ENCODE assay signal across 9 cellular contexts in genomic region chr15:45429974-45430792, GRCh38. TPM values are rescaled to one million over a fixed set of nuclear protein-coding genes. Genes with fewer than 3 reads are reported as not detected.
DNase-seq lines count a peak whose midpoint lies in the region; ATAC-seq and TF ChIP-seq lines count a peak whose summit lies in the region.
"Had no signal": no experiment of that assay in that cellular context is flagged by ENCODE, and none has a peak within 500 bp of the region (broad histone marks: within the 10 kb centered on the region; RNA-seq: fewer than 3 reads in every experiment).

No MANE protein-coding gene starts in this region.

- H3K27me3 ChIP-seq in HCT116 (ENCODE audit: insufficient read depth, low read length) (no peaks in the 10 kb centered on the region), esophagus muscularis mucosa (peaks cover 0 to 15% (median 0%) of the 10 kb centered on the region in 4 donors)

- no TSS peak for BruUV-seq in HCT116 (replicated peaks; lab: Mats Ljungman, UMichigan)

- CTCF ChIA-PET in HCT116 (lab: Charles Lee) = interaction anchor here (0.8 to 3.2 kb wide), 19 partner anchors 8 to 265 kb away, joined by 3 to 57 read pairs (median 4); a partner anchor contains a TSS

- 33% methylated on average over 36 of the region's 73 CpGs for WGBS in esophagus muscularis mucosa

- peak overlapping the region; percentile 78 for H3K4me2 ChIP-seq in HCT116 (ENCODE audit: low read length)

- intact Hi-C loops in HCT116 (cut with micrococcal nuclease) = loop anchor here (1.0 kb wide), 1 partner anchor 27 kb away; no protein-coding TSS in a partner anchor
- intact Hi-C loops in esophagus muscularis mucosa (cut with DNase I) = loop anchor here (2.0 kb wide), 1 partner anchor 27 kb away; no protein-coding TSS in a partner anchor

- peak overlapping the region; percentile 74 for H2AFZ ChIP-seq in HCT116 (ENCODE audit: low read depth, low read length, poor library complexity, severe bottlenecking)

- H3K27ac Mint-ChIP-seq in stimulated activated memory B cell treated with anti-CD40 and anti-IgM and Interleukin-4, amounts not matched to agents 10 μg/mL and 1 μg/mL and 100 μg/mL, for 72 hours = no peak overlapping the region

- H3K9me2 ChIP-seq in HCT116 (ENCODE audit: insufficient read depth) = no peaks in the 10 kb centered on the region

- H3K27ac ChIP-seq in HCT116 (ENCODE audit: low read depth, low read length) (no peak overlapping the region), esophagus muscularis mucosa (replicated peaks in 1 of 4) (no peak overlapping the region)

- no peak for TF ChIP-seq EP300 in esophagus muscularis mucosa (IDR thresholded peaks at IDR 0.05)

- RAD21 ChIA-PET in HCT116 (lab: Charles Lee; ENCODE audit: low non-redundant PET in 1 of 2, low total read pairs in 2 of 2, uncharacterized antibody in 2 of 2, unreplicated experiment in 2 of 2) = interaction anchor here in 1 of 2 experiments (0.9 kb wide), 1 partner anchor 28 kb away, joined by 3 read pairs; no protein-coding TSS in a partner anchor

- H3K36me3 ChIP-seq in HCT116 (ENCODE audit: control insufficient read depth in 1 of 2, insufficient read depth in 2 of 2, low read length in 2 of 2) (no peaks in the 10 kb centered on the region), esophagus muscularis mucosa (no peaks in the 10 kb centered on the region)

- no peaks in the 10 kb centered on the region for H3K27me3 Mint-ChIP-seq in stimulated activated memory B cell treated with anti-CD40 and anti-IgM and Interleukin-4, amounts not matched to agents 10 μg/mL and 1 μg/mL and 100 μg/mL, for 72 hours

- no peak overlapping the region for H3K9ac ChIP-seq in HCT116 (ENCODE audit: low read length)

- no peak for TF ChIP-seq POLR2A in HCT116 (IDR thresholded peaks at IDR 0.05; ENCODE audit: borderline replicate concordance, extremely low read depth, insufficient read depth, insufficient read length)
- TF ChIP-seq POLR2A in esophagus muscularis mucosa (IDR thresholded peaks at IDR 0.05; ENCODE audit: low read depth) = no peak

- peak overlapping the region; percentile 38 for H3K4me3 Mint-ChIP-seq in stimulated activated memory B cell treated with anti-CD40 and anti-IgM and Interleukin-4, amounts not matched to agents 10 μg/mL and 1 μg/mL and 100 μg/mL, for 72 hours

- TF ChIP-seq RAD21 in HCT116 (IDR thresholded peaks at IDR 0.05; ENCODE audit: low read depth) = peak; percentile 91

- H3K9me3 Mint-ChIP-seq in stimulated activated memory B cell treated with anti-CD40 and anti-IgM and Interleukin-4, amounts not matched to agents 10 μg/mL and 1 μg/mL and 100 μg/mL, for 72 hours = no peaks in the 10 kb centered on the region

- DNase-seq in EL = peak; percentile 53
- DNase-seq in HCT116 (ENCODE audit: low read depth, low spot score) = no peak
- peak; percentile 22 for DNase-seq in NCI-H526 treated with DMSO at 0.1 percent for 48 hours (lab: John Stamatoyannopoulos, UW)
- DNase-seq in activated T-cell treated with anti-CD3 and anti-CD28 coated beads for 4 hours = peak; percentile 83
- DNase-seq in esophagus muscularis mucosa (ENCODE audit: extremely low spot score) = peak; percentile 92
- DNase-seq in myocyte (ENCODE audit: low read depth) = peak; percentile 46

- peak; percentile 93 for ATAC-seq in HCT116
- peak; percentile 87 for ATAC-seq in stimulated activated memory B cell treated with anti-CD40 and anti-IgM and Interleukin-4, amounts not matched to agents 10 μg/mL and 1 μg/mL and 100 μg/mL, for 72 hours
- no peak for ATAC-seq in HG03565 (IDR thresholded peaks at IDR 0.05; ENCODE audit: unreplicated experiment)

- H3K9me3 ChIP-seq in HCT116 (ENCODE audit: control insufficient read depth in 1 of 2, insufficient read depth in 1 of 2, low read depth in 1 of 2, low read length in 2 of 2) (no peaks in the 10 kb centered on the region), esophagus muscularis mucosa (no peaks in the 10 kb centered on the region)

- no peaks in the 10 kb centered on the region for H4K20me1 ChIP-seq in HCT116 (ENCODE audit: insufficient read depth)

- H3K4me1 Mint-ChIP-seq in stimulated activated memory B cell treated with anti-CD40 and anti-IgM and Interleukin-4, amounts not matched to agents 10 μg/mL and 1 μg/mL and 100 μg/mL, for 72 hours = no peaks in the 10 kb centered on the region

- no peaks in the 10 kb centered on the region for H3K79me2 ChIP-seq in HCT116 (ENCODE audit: insufficient read depth, low read length)

- H3K4me3 ChIP-seq in HCT116 (replicated peaks in 1 of 2; ENCODE audit: low read depth in 1 of 2, low read length in 2 of 2) (peak overlapping the region; percentile 26 to 43), esophagus muscularis mucosa (peak overlapping the region; percentile 44 to 53 (median 47))

- POLR2A ChIA-PET in HCT116 (lab: Charles Lee) = no interaction called here

- no peaks in the 10 kb centered on the region for H3K36me3 Mint-ChIP-seq in stimulated activated memory B cell treated with anti-CD40 and anti-IgM and Interleukin-4, amounts not matched to agents 10 μg/mL and 1 μg/mL and 100 μg/mL, for 72 hours

- H3K4me1 ChIP-seq in HCT116 (ENCODE audit: control insufficient read depth in 1 of 2, insufficient read depth in 2 of 2, low read length in 2 of 2) (peaks cover 5 to 25% of the 10 kb centered on the region in 2 experiments; a peak in 3 of 4 replicates), esophagus muscularis mucosa (peaks cover 4 to 9% (median 7%) of the 10 kb centered on the region in 4 donors)

- TF ChIP-seq CTCF in HCT116 (IDR thresholded peaks at IDR 0.05 in 2 of 3, conservative IDR thresholded peaks at IDR 0.05 in 1 of 3; ENCODE audit: borderline replicate concordance in 1 of 3, insufficient read depth in 1 of 3, low read depth in 2 of 3, low read length in 2 of 3) (peak; percentile 99 to 100 (median 100)), esophagus muscularis mucosa (IDR thresholded peaks at IDR 0.05) (peak; percentile 77 to 96 (median 90))

TF ChIP-seq in HCT116, 20 proteins besides CTCF, POLR2A, EP300 and RAD21:
- TF ChIP-seq MAX (IDR thresholded peaks at IDR 0.05) (peak; percentile 40; the same call in 1 of the 2 replicates), FOSL1 (IDR thresholded peaks at IDR 0.05; ENCODE audit: low read depth) (no peak), SP1 (IDR thresholded peaks at IDR 0.05; ENCODE audit: low read depth) (no peak), SIN3A (IDR thresholded peaks at IDR 0.05; ENCODE audit: low read depth) (no peak), EZH2phosphoT487 (IDR thresholded peaks at IDR 0.05; ENCODE audit: borderline replicate concordance) (no peak), SRF (IDR thresholded peaks at IDR 0.05; ENCODE audit: low read depth) (no peak), POLR2AphosphoS5 (IDR thresholded peaks at IDR 0.05; ENCODE audit: low read depth, low read length) (no peak), CEBPB (IDR thresholded peaks at IDR 0.05; ENCODE audit: low read depth) (no peak)
- TF ChIP-seq, protein P1, sequence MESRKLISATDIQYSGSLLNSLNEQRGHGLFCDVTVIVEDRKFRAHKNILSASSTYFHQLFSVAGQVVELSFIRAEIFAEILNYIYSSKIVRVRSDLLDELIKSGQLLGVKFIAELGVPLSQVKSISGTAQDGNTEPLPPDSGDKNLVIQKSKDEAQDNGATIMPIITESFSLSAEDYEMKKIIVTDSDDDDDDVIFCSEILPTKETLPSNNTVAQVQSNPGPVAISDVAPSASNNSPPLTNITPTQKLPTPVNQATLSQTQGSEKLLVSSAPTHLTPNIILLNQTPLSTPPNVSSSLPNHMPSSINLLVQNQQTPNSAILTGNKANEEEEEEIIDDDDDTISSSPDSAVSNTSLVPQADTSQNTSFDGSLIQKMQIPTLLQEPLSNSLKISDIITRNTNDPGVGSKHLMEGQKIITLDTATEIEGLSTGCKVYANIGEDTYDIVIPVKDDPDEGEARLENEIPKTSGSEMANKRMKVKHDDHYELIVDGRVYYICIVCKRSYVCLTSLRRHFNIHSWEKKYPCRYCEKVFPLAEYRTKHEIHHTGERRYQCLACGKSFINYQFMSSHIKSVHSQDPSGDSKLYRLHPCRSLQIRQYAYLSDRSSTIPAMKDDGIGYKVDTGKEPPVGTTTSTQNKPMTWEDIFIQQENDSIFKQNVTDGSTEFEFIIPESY (IDR thresholded peaks at IDR 0.05; ENCODE audit: extremely low read depth, insufficient replicate concordance, low read length) = no peak

RNA-seq across cellular contexts. Expression of gene GATM, which starts 51.8 kb away (rescaled TPM):
- 3.1 TPM for total RNA-seq in HCT116 (2021; ENCODE audit: unreplicated experiment)
- polyA plus RNA-seq in HCT116 (2012) = 1.3 and 2.4 TPM in 2 replicates
- total RNA-seq in esophagus muscularis mucosa = 10 to 100 TPM; 21.7 to 34.2 (median 24.4) TPM
- total RNA-seq in myocyte = 36.4 and 47.1 TPM in 2 replicates
- 4.3 TPM for polyA plus RNA-seq in myocyte (2012)
- total RNA-seq: glomerular endothelial cell had no signal
